Comparison of ENCODE assay signal across 8 cellular contexts in genomic region chr7:5422324-5423271, GRCh38. TPM values are rescaled to one million over a fixed set of nuclear protein-coding genes. Genes with fewer than 3 reads are reported as not detected.
A peak's percentile ranks its signal among the peaks of the same experiment; 100 is the strongest.
DNase-seq lines count a peak whose midpoint lies in the region; ATAC-seq and TF ChIP-seq lines count a peak whose summit lies in the region.

No MANE protein-coding gene starts in this region.

- H3K27me3 ChIP-seq in A673 (replicated peaks; ENCODE audit: insufficient read depth, low read depth, low read length, poor library complexity): no peaks in the 10 kb centered on the region

- H3K27me3 Mint-ChIP-seq in T-cell: peaks cover 50 to 70% of the 10 kb centered on the region in 2 donors
- H3K27me3 Mint-ChIP-seq in naive thymus-derived CD8-positive, alpha-beta T cell: peaks cover 20 to 68% (median 47%) of the 10 kb centered on the region in 5 donors

- H3K4me1 ChIP-seq in A673 (ENCODE audit: insufficient read depth, low read length, poor library complexity, severe bottlenecking): peaks cover 17% of the 10 kb centered on the region

- ATAC-seq in T-cell (replicated peaks in 1 of 4): no peak
- ATAC-seq in naive thymus-derived CD8-positive, alpha-beta T cell: no peak
- no peak for ATAC-seq in GM21576 (IDR thresholded peaks at IDR 0.05; ENCODE audit: unreplicated experiment)
- no peak for ATAC-seq in GM19328 (IDR thresholded peaks at IDR 0.05; ENCODE audit: unreplicated experiment)

- H3K4me3 ChIP-seq in A673 (ENCODE audit: low read depth, low read length, poor library complexity, severe bottlenecking) (peak overlapping the region; percentile 77), GM12865 (ENCODE audit: low read depth, low read length) (peak overlapping the region; percentile 50)

- H3K4me3 Mint-ChIP-seq in T-cell: peak overlapping the region; percentile 69 to 73 (median 71)
- peak overlapping the region; percentile 66 to 82 (median 78) for H3K4me3 Mint-ChIP-seq in naive thymus-derived CD8-positive, alpha-beta T cell

- no peak overlapping the region for H3K27ac Mint-ChIP-seq in T-cell
- peak overlapping the region in 3 of 10 donors; percentile 33 to 38 (median 36) for H3K27ac Mint-ChIP-seq in naive thymus-derived CD8-positive, alpha-beta T cell

- no peaks in the 10 kb centered on the region for H3K9me3 ChIP-seq in A673 (ENCODE audit: low read depth, low read length, poor library complexity, severe bottlenecking)

- POLR2A ChIA-PET in A673 (lab: Charles Lee; ENCODE audit: low non-redundant PET): interaction anchor here (0.6 to 0.7 kb wide), 3 partner anchors 56 to 346 kb away, joined by 7 to 17 read pairs (median 9); no protein-coding TSS in a partner anchor
- POLR2A ChIA-PET in T-cell (lab: Charles Lee): interaction anchor here (0.6 to 0.7 kb wide), 2 partner anchors 24 to 63 kb away, joined by 3 read pairs; no protein-coding TSS in a partner anchor
- POLR2A ChIA-PET in naive thymus-derived CD8-positive, alpha-beta T cell (lab: Charles Lee): interaction anchor here (0.6 to 2.8 kb wide), 9 partner anchors 8 to 645 kb away, joined by 3 to 14 read pairs (median 3); no protein-coding TSS in a partner anchor

- intact Hi-C loops in A673 (cut with micrococcal nuclease; ENCODE audit: unreplicated experiment): no loop called here

- DNase-seq in A673 (ENCODE audit: low spot score) (peak; percentile 82), GM12865 (ENCODE audit: low read depth) (no peak), T-cell (peak in 1 of 34 experiments; percentile 20), erythroblast (lab: John Stamatoyannopoulos, UW) (peak; percentile 46 to 51), NCI-H2029 (lab: John Stamatoyannopoulos, UW) (no peak)
- DNase-seq in naive thymus-derived CD8-positive, alpha-beta T cell: no peak

- CTCF ChIA-PET in A673 (lab: Charles Lee): interaction anchor here (0.6 kb wide), 1 partner anchor 11 kb away, joined by 5 read pairs; no protein-coding TSS in a partner anchor
- CTCF ChIA-PET in T-cell (lab: Charles Lee): interaction anchor here (0.5 to 1.3 kb wide), 6 partner anchors 26 to 215 kb away, joined by 3 to 5 read pairs (median 4); no protein-coding TSS in a partner anchor

- peak; percentile 5 for TF ChIP-seq POLR2A in erythroblast (IDR thresholded peaks at IDR 0.05; ENCODE audit: low read length)

- H3K27ac ChIP-seq in A673 (ENCODE audit: low read depth, low read length, poor library complexity, severe bottlenecking): peak overlapping the region; percentile 99

- H3K4me1 Mint-ChIP-seq in T-cell: peaks cover 42 to 71% (median 54%) of the 10 kb centered on the region in 3 donors
- H3K4me1 Mint-ChIP-seq in naive thymus-derived CD8-positive, alpha-beta T cell: peaks cover 15 to 64% (median 52%) of the 10 kb centered on the region in 4 donors

- H3K36me3 Mint-ChIP-seq in T-cell: no peaks in the 10 kb centered on the region
- H3K36me3 Mint-ChIP-seq in naive thymus-derived CD8-positive, alpha-beta T cell: peaks cover 0 to 5% (median 0%) of the 10 kb centered on the region in 3 donors

- BruUV-seq in A673 (replicated peaks; lab: Mats Ljungman, UMichigan): TSS peak; percentile 20

- H3K36me3 ChIP-seq in A673 (ENCODE audit: insufficient read depth, low read length, poor library complexity, severe bottlenecking): peaks cover under 1% of the 10 kb centered on the region

- H3K9me3 Mint-ChIP-seq in T-cell: no peaks in the 10 kb centered on the region
- no peaks in the 10 kb centered on the region for H3K9me3 Mint-ChIP-seq in naive thymus-derived CD8-positive, alpha-beta T cell

- TF ChIP-seq CTCF in A673 (conservative IDR thresholded peaks at IDR 0.05; ENCODE audit: low read depth, low read length): no peak
- TF ChIP-seq CTCF in GM12865 (IDR thresholded peaks at IDR 0.05; ENCODE audit: insufficient read depth, low read depth, low read length, missing control alignments): no peak

RNA-seq across cellular contexts. Expression of gene TNRC18, which starts 1.0 kb away (rescaled TPM):
- total RNA-seq in A673 (2021) (91.7 and 97.2 TPM in 2 replicates), T-cell (10 to 100 TPM; 58.8 to 71.0 (median 62.6) TPM)
- total RNA-seq in naive thymus-derived CD8-positive, alpha-beta T cell: 10 to 100 TPM; 41.0 to 42.7 TPM
- 1 to 10 TPM in 2 of 3 donors, under 1 TPM in 1; 0.59 to 1.6 (median 1.0) TPM for polyA plus RNA-seq in naive thymus-derived CD8-positive, alpha-beta T cell

Comparison
In these comparisons a context has a peak if more than half of its experiments do, and no peak if none do; other contexts are left out.
1. DNase-seq: peak in A673 (single experiment) and erythroblast (2 of 2); none in GM12865 (single experiment), naive thymus-derived CD8-positive, alpha-beta T cell (0 of 10) and NCI-H2029 (single experiment).